ENCODE assay signal across 16 cellular contexts in genomic region chr13:99419591-99420243, GRCh38.
DNase-seq lines count a peak whose midpoint lies in the region; ATAC-seq and TF ChIP-seq lines count a peak whose summit lies in the region.
"Had no signal": no experiment of that assay in that cellular context is flagged by ENCODE, and none has a peak within 500 bp of the region (broad histone marks: within the 10 kb centered on the region; RNA-seq: fewer than 3 reads in every experiment).

No MANE protein-coding gene starts in this region.

- no peak for TF ChIP-seq EP300 in gastroesophageal sphincter (IDR thresholded peaks at IDR 0.05)

- H4K20me1 ChIP-seq in KMS-11 (ENCODE audit: insufficient read depth), result no peaks in the 10 kb centered on the region

- POLR2A ChIA-PET in activated CD4-positive, alpha-beta T cell treated with anti-CD3 and anti-CD28 coated beads for 36 hours (lab: Charles Lee), result interaction anchor here (0.6 to 2.1 kb wide), 7 partner anchors 15 to 981 kb away, joined by 3 to 13 read pairs (median 3); no protein-coding TSS in a partner anchor

- TF ChIP-seq CTCF in KMS-11 (conservative IDR thresholded peaks at IDR 0.05; ENCODE audit: low read depth, low read length) (no peak), gastroesophageal sphincter (IDR thresholded peaks at IDR 0.05) (no peak), coronary artery (IDR thresholded peaks at IDR 0.05) (no peak)

- H3K27me3 ChIP-seq in KMS-11 (ENCODE audit: insufficient read depth, low read depth) (no peaks in the 10 kb centered on the region), gastroesophageal sphincter (peaks cover 30% of the 10 kb centered on the region)
- H3K27me3 ChIP-seq: pancreas had no signal

- peaks cover 1% of the 10 kb centered on the region for H3K9me3 Mint-ChIP-seq in activated CD4-positive, alpha-beta T cell treated with anti-CD3 and anti-CD28 coated beads for 36 hours (ENCODE audit: low read depth)
- no peaks in the 10 kb centered on the region for H3K9me3 Mint-ChIP-seq in activated T-cell treated with anti-CD3 and anti-CD28 coated beads, Interleukin-2, amount 50 U/mL, for 72 hours
- H3K9me3 Mint-ChIP-seq: mesothelial cell of epicardium had no signal

- H3K4me1 ChIP-seq in KMS-11 (ENCODE audit: low read depth, poor library complexity, severe bottlenecking) (peaks cover 20% of the 10 kb centered on the region), gastroesophageal sphincter (no peaks in the 10 kb centered on the region)
- H3K4me1 ChIP-seq: A549, pancreas had no signal

- DNase-seq in activated CD4-positive, alpha-beta T cell treated with anti-CD3 and anti-CD28 coated beads for 36 hours, result no peak
- no peak for DNase-seq in activated CD4-positive, alpha-beta T cell treated with anti-CD3 and anti-CD28 coated beads, Interleukin-2, amount 50 U/mL, for 48 hours
- DNase-seq in activated T-cell treated with anti-CD3 and anti-CD28 coated beads, Interleukin-2, amount 50 U/mL, for 72 hours, result no peak
- DNase-seq in posterior vena cava (ENCODE audit: low spot score) (peak; percentile 28), coronary artery (ENCODE audit: low spot score) (no peak)
- DNase-seq: foreskin melanocyte, NCI-H1417 treated with DMSO at 0.1 percent for 48 hours, NCI-H446 treated with DMSO at 0.1 percent for 48 hours, pancreas had no signal

- no peaks in the 10 kb centered on the region for H3K79me2 ChIP-seq in KMS-11 (ENCODE audit: insufficient read depth, low read depth)

- H3K36me3 ChIP-seq in KMS-11 (ENCODE audit: insufficient read depth) (no peaks in the 10 kb centered on the region), gastroesophageal sphincter (no peaks in the 10 kb centered on the region)
- H3K36me3 ChIP-seq: pancreas, tibial nerve had no signal

- peaks cover 81% of the 10 kb centered on the region for H3K4me1 Mint-ChIP-seq in activated CD4-positive, alpha-beta T cell treated with anti-CD3 and anti-CD28 coated beads for 36 hours
- peaks cover 88% of the 10 kb centered on the region for H3K4me1 Mint-ChIP-seq in activated T-cell treated with anti-CD3 and anti-CD28 coated beads, Interleukin-2, amount 50 U/mL, for 72 hours (ENCODE audit: low read depth)

- H3K4me2 ChIP-seq in KMS-11, result peak overlapping the region; percentile 82
- H3K4me2 ChIP-seq: A549 had no signal

- H3K27me3 Mint-ChIP-seq in activated CD4-positive, alpha-beta T cell treated with anti-CD3 and anti-CD28 coated beads for 36 hours, result no peaks in the 10 kb centered on the region
- no peaks in the 10 kb centered on the region for H3K27me3 Mint-ChIP-seq in activated T-cell treated with anti-CD3 and anti-CD28 coated beads, Interleukin-2, amount 50 U/mL, for 72 hours (ENCODE audit: low read depth)

- H3K9ac ChIP-seq in KMS-11, result no peak overlapping the region

- ATAC-seq in activated CD4-positive, alpha-beta T cell treated with anti-CD3 and anti-CD28 coated beads for 36 hours, result no peak
- ATAC-seq in activated T-cell treated with anti-CD3 and anti-CD28 coated beads, Interleukin-2, amount 50 U/mL, for 72 hours (replicated peaks in 1 of 2), result no peak
- ATAC-seq in gastroesophageal sphincter, result no peak
- ATAC-seq in GM21381 (IDR thresholded peaks at IDR 0.05; ENCODE audit: unreplicated experiment), result no peak
- ATAC-seq: A549, Panc1 had no signal

- CTCF ChIA-PET in activated CD4-positive, alpha-beta T cell treated with anti-CD3 and anti-CD28 coated beads for 36 hours (lab: Charles Lee), result interaction anchor here (0.5 to 7.9 kb wide), 18 partner anchors 10 to 332 kb away, joined by 3 to 78 read pairs (median 4); partner anchors contain the start of gene GPR18

- no peak overlapping the region for H2AFZ ChIP-seq in KMS-11 (ENCODE audit: low read depth)

- H3K4me3 Mint-ChIP-seq in activated CD4-positive, alpha-beta T cell treated with anti-CD3 and anti-CD28 coated beads for 36 hours, result peak overlapping the region; percentile 62
- peak overlapping the region; percentile 80 to 83 for H3K4me3 Mint-ChIP-seq in activated T-cell treated with anti-CD3 and anti-CD28 coated beads, Interleukin-2, amount 50 U/mL, for 72 hours
- H3K4me3 Mint-ChIP-seq: mesothelial cell of epicardium had no signal

- H3K27ac ChIP-seq in KMS-11, result no peak overlapping the region
- no peak overlapping the region for H3K27ac ChIP-seq in gastroesophageal sphincter
- H3K27ac ChIP-seq in coronary artery, result no peak overlapping the region
- H3K27ac ChIP-seq: A549, pancreas, tibial nerve had no signal

- peak overlapping the region; percentile 76 for H3K27ac Mint-ChIP-seq in activated CD4-positive, alpha-beta T cell treated with anti-CD3 and anti-CD28 coated beads for 36 hours
- H3K27ac Mint-ChIP-seq in activated T-cell treated with anti-CD3 and anti-CD28 coated beads, Interleukin-2, amount 50 U/mL, for 72 hours, result no peak overlapping the region
- H3K27ac Mint-ChIP-seq: mesothelial cell of epicardium had no signal

- H3K4me3 ChIP-seq in KMS-11 (IDR thresholded peaks at IDR 0.05; ENCODE audit: insufficient read depth, low read depth, low read length), result no peak overlapping the region
- no peak overlapping the region for H3K4me3 ChIP-seq in gastroesophageal sphincter
- H3K4me3 ChIP-seq in coronary artery, result no peak overlapping the region
- H3K4me3 ChIP-seq: A549, pancreas, tibial nerve had no signal

- intact Hi-C loops in activated CD4-positive, alpha-beta T cell treated with anti-CD3 and anti-CD28 coated beads for 36 hours (cut with DNase I, micrococcal nuclease), result loop anchor here (1.0 to 5.0 kb wide), 5 partner anchors 13 to 217 kb away; partner anchors contain the start of gene UBAC2 (in 1 of the 2)
- intact Hi-C loops in posterior vena cava (cut with DNase I), result no loop called here

- H3K36me3 Mint-ChIP-seq in activated CD4-positive, alpha-beta T cell treated with anti-CD3 and anti-CD28 coated beads for 36 hours (ENCODE audit: low read depth), result peaks cover 7% of the 10 kb centered on the region
- peaks cover 1 to 4% of the 10 kb centered on the region in 2 donors for H3K36me3 Mint-ChIP-seq in activated T-cell treated with anti-CD3 and anti-CD28 coated beads, Interleukin-2, amount 50 U/mL, for 72 hours (ENCODE audit: insufficient read depth in 2 of 2)
- H3K36me3 Mint-ChIP-seq: mesothelial cell of epicardium had no signal

- TF ChIP-seq POLR2A in gastroesophageal sphincter (IDR thresholded peaks at IDR 0.05), result no peak

- WGBS in gastroesophageal sphincter (ENCODE audit: low coverage in 1 of 2), 2 donors, result 77 to 81% methylated on average over 6 to 7 of the region's 8 CpGs

- no peaks in the 10 kb centered on the region for H3K9me3 ChIP-seq in gastroesophageal sphincter
- H3K9me3 ChIP-seq: A549, pancreas, tibial nerve had no signal

Comparison
In these comparisons a context has a peak if more than half of its experiments do, and no peak if none do; other contexts are left out.
1. intact Hi-C loops: an anchor here in activated CD4-positive, alpha-beta T cell treated with anti-CD3 and anti-CD28 coated beads for 36 hours (1.0 to 5.0 kb wide); none called in posterior vena cava.